Comparison of ENCODE assay signal across 1 cellular context in genomic region chr10:133500897-133501296, GRCh38.
TF ChIP-seq lines count a peak whose summit lies in the region.
"Not testable (repeated sequence)": the region's sequence is repeated elsewhere in the genome, so short reads cannot be mapped to it uniquely, and the experiment has no call there.

No MANE protein-coding gene starts in this region.

- not testable (repeated sequence) for H3K4me1 ChIP-seq in HEK293 (ENCODE audit: control insufficient read depth, insufficient read depth, low read length)

- not testable (repeated sequence) for H3K4me3 ChIP-seq in HEK293 (ENCODE audit: low read depth, low read length)

- POLR2A ChIA-PET in HEK293 (lab: Yijun Ruan, JAX), result not testable (repeated sequence)

- not testable (repeated sequence) for H3K36me3 ChIP-seq in HEK293 (ENCODE audit: control insufficient read depth in 2 of 2, insufficient read depth in 1 of 2, low read length in 2 of 2)

- not testable (repeated sequence) for H3K9me3 ChIP-seq in HEK293 (ENCODE audit: control insufficient read depth, insufficient read depth, low read depth, low read length)

- H3K27ac ChIP-seq in HEK293 (ENCODE audit: extremely low read depth, low read depth, low read length), result not testable (repeated sequence)

- TF ChIP-seq CTCF in HEK293 (tag by site-specific recombination; IDR thresholded peaks at IDR 0.05), result not testable (repeated sequence)

- CTCF ChIA-PET in HEK293 (lab: Yijun Ruan, JAX), result interaction anchor here (0.6 kb wide), 1 partner anchor 28 kb away, joined by 3 read pairs; no protein-coding TSS in a partner anchor

TF ChIP-seq in HEK293, 187 proteins besides CTCF, POLR2A, EP300 and RAD21:
- peak; percentile 92 for TF ChIP-seq ZNF302 (tag by site-specific recombination; IDR thresholded peaks at IDR 0.05; ENCODE audit: low read depth)
